9 cellular contexts compared by ENCODE assay signal in the genomic region with DNA sequence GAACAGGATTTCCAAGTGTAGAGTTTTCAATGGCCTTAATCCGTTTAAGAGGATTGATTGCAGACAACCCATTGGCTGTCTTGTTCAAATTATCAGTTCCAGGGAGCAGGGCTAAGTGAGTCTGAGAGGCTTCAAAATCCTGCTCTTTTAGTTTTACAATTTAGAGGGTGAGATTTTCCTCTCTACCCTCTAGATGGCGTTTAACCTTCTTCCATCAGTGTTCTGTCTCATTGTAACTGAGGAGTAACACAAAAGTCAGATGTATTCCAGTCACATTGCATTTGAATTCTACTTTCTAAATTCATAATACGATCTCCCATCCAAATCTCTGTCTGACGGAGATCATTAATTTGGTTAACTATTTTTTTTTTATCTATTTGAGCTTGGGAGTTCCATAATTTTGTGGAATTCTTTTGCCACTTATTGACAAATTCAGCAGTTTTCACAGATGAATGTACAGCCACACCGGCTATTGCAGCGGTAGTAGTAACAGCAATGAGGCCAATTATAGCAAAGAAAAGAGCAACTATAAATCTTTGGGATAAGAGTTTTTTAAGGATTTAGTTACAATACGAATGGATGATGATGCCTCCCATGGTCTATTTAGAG. TPM values are rescaled to one million over a fixed set of nuclear protein-coding genes. Genes with fewer than 3 reads are reported as not detected.
A peak's percentile ranks its signal among the peaks of the same experiment; 100 is the strongest.
DNase-seq lines count a peak whose midpoint lies in the region; ATAC-seq, FAIRE-seq and TF ChIP-seq lines count a peak whose summit lies in the region.
"Had no signal": no experiment of that assay in that cellular context is flagged by ENCODE, and none has a peak within 500 bp of the region (broad histone marks: within the 10 kb centered on the region; RNA-seq: fewer than 3 reads in every experiment).

No MANE protein-coding gene starts in this region.

- POLR2A ChIA-PET in HEK293T (lab: Yijun Ruan, JAX), result interaction anchor here (1.1 to 1.4 kb wide), 2 partner anchors 31 to 33 kb away, joined by 4 to 7 read pairs; partner anchors contain the start of gene ETFB
- POLR2A ChIA-PET in HepG2 (lab: Yijun Ruan, JAX), result no interaction called here

- CTCF ChIA-PET in HEK293T (lab: Yijun Ruan, JAX), result interaction anchor here (0.7 to 1.3 kb wide), 3 partner anchors 24 to 71 kb away, joined by 3 to 5 read pairs (median 4); no protein-coding TSS in a partner anchor
- CTCF ChIA-PET in HepG2 (lab: Yijun Ruan, JAX; ENCODE audit: low intra/inter-chr PET ratio, low total read pairs), result interaction anchor here (1.3 kb wide), 1 partner anchor 60 kb away, joined by 9 read pairs; no protein-coding TSS in a partner anchor

- peak; percentile 34; the same call in 1 of the 2 replicates for TF ChIP-seq CTCF in WI38 (IDR thresholded peaks at IDR 0.05; ENCODE audit: low read depth, low read length)
- TF ChIP-seq CTCF in HepG2 (CRISPR knock-in tag; IDR thresholded peaks at IDR 0.05), result peak; percentile 60

- TF ChIP-seq POLR2A in HepG2 (IDR thresholded peaks at IDR 0.05; ENCODE audit: insufficient read depth in 1 of 2, low read depth in 2 of 2, low read length in 2 of 2), result no peak

- no peak for TF ChIP-seq RAD21 in HepG2 (CRISPR knock-in tag; IDR thresholded peaks at IDR 0.05)

- no peak overlapping the region for H3K4me3 ChIP-seq in CD4-positive, CD25-positive, alpha-beta regulatory T cell (ENCODE audit: low read depth, low read length)
- H3K4me3 ChIP-seq in WI38 (ENCODE audit: low read depth, low read length) (no peak overlapping the region), HepG2 (replicated peaks in 1 of 3; ENCODE audit: insufficient read depth in 1 of 3, low read depth in 2 of 3, low read length in 3 of 3) (no peak overlapping the region)

- H3K27ac Mint-ChIP-seq in CD4-positive, CD25-positive, alpha-beta regulatory T cell, result no peak overlapping the region
- no peak overlapping the region for H3K27ac Mint-ChIP-seq in activated naive CD8-positive, alpha-beta T cell treated with anti-CD3 and anti-CD28 coated beads for 36 hours

- peak in 2 of 3 donors; percentile 28 to 32 for DNase-seq in CD4-positive, CD25-positive, alpha-beta regulatory T cell
- DNase-seq in HEK293T (ENCODE audit: extremely low spot score) (peak; percentile 23), HepG2 (ENCODE audit: low spot score) (peak; percentile 40), NK-92 (lab: John Stamatoyannopoulos, UW; ENCODE audit: unreplicated experiment) (no peak), UCSD-AML1 (lab: John Stamatoyannopoulos, UW; ENCODE audit: unreplicated experiment) (no peak)
- DNase-seq in activated naive CD8-positive, alpha-beta T cell treated with anti-CD3 and anti-CD28 coated beads for 36 hours, result no peak
- DNase-seq in stimulated activated CD4-positive, alpha-beta T cell treated with anti-CD3 and anti-CD28 coated beads, Interleukin-12 subunit alpha, Interleukin-12 subunit beta, amount 100 ng/mL, for 4 hours, result no peak

- H3K27ac ChIP-seq in CD4-positive, CD25-positive, alpha-beta regulatory T cell (ENCODE audit: insufficient read depth, low read length, poor library complexity, severe bottlenecking), result no peak overlapping the region
- H3K27ac ChIP-seq in HepG2 (ENCODE audit: extremely low read length, insufficient read depth, low read length), result no peak overlapping the region
- H3K27ac ChIP-seq: KMS-11 had no signal

- H3K4me1 ChIP-seq in CD4-positive, CD25-positive, alpha-beta regulatory T cell (ENCODE audit: control insufficient read depth, insufficient read depth, low read length, poor library complexity, severe bottlenecking), result peaks cover 7% of the 10 kb centered on the region
- H3K4me1 ChIP-seq in HepG2 (ENCODE audit: insufficient read depth, low read length), result peaks cover 28% of the 10 kb centered on the region

- in situ Hi-C loops in HepG2 (cut with HindIII; ENCODE audit: extremely low pct_ligation_motif_present, low pct_unique_long_range_greater_than_20kb), result loop anchor here (5.0 kb wide), 1 partner anchor 56 kb away; the partner anchor contains the start of gene VSIG10L

- no peak for FAIRE-seq in HepG2 (lab: Jason Lieb, UNC)

- no peak for ATAC-seq in CD4-positive, CD25-positive, alpha-beta regulatory T cell (ENCODE audit: low read depth in 2 of 2)
- ATAC-seq in HepG2, result no peak

- no peaks in the 10 kb centered on the region for H3K36me3 Mint-ChIP-seq in CD4-positive, CD25-positive, alpha-beta regulatory T cell
- H3K36me3 Mint-ChIP-seq in activated naive CD8-positive, alpha-beta T cell treated with anti-CD3 and anti-CD28 coated beads for 36 hours, result peaks cover 22% of the 10 kb centered on the region

- H3K79me2 ChIP-seq in HepG2 (ENCODE audit: insufficient read depth, low read length), result no peaks in the 10 kb centered on the region

- no peak overlapping the region for H3K9ac ChIP-seq in HepG2 (ENCODE audit: insufficient read depth, low read depth, low read length)
- H3K9ac ChIP-seq: KMS-11 had no signal

- BruUV-seq in HepG2 (replicated peaks; lab: Mats Ljungman, UMichigan), result no TSS peak

- no peaks in the 10 kb centered on the region for H3K27me3 ChIP-seq in CD4-positive, CD25-positive, alpha-beta regulatory T cell (ENCODE audit: control insufficient read depth, insufficient read depth, low read length)
- no peaks in the 10 kb centered on the region for H3K27me3 ChIP-seq in HepG2 (ENCODE audit: control insufficient read depth in 1 of 2, insufficient read depth in 2 of 2, low read length in 2 of 2)

- peaks cover 9 to 25% (median 12%) of the 10 kb centered on the region in 4 donors for H3K4me1 Mint-ChIP-seq in CD4-positive, CD25-positive, alpha-beta regulatory T cell
- peaks cover 40% of the 10 kb centered on the region for H3K4me1 Mint-ChIP-seq in activated naive CD8-positive, alpha-beta T cell treated with anti-CD3 and anti-CD28 coated beads for 36 hours

- no peaks in the 10 kb centered on the region for H3K27me3 Mint-ChIP-seq in CD4-positive, CD25-positive, alpha-beta regulatory T cell
- no peaks in the 10 kb centered on the region for H3K27me3 Mint-ChIP-seq in activated naive CD8-positive, alpha-beta T cell treated with anti-CD3 and anti-CD28 coated beads for 36 hours

- no peaks in the 10 kb centered on the region for H3K36me3 ChIP-seq in CD4-positive, CD25-positive, alpha-beta regulatory T cell (ENCODE audit: control insufficient read depth, insufficient read depth, low read length)
- H3K36me3 ChIP-seq in HepG2 (replicated peaks in 1 of 2; ENCODE audit: control insufficient read depth in 1 of 2, insufficient read depth in 2 of 2, low read length in 2 of 2), result no peaks in the 10 kb centered on the region

- intact Hi-C loops in HepG2 (cut with micrococcal nuclease; ENCODE audit: unreplicated experiment), result no loop called here

- H3K4me3 Mint-ChIP-seq in CD4-positive, CD25-positive, alpha-beta regulatory T cell, result peak overlapping the region in 1 of 4 donors; percentile 71
- no peak overlapping the region for H3K4me3 Mint-ChIP-seq in activated naive CD8-positive, alpha-beta T cell treated with anti-CD3 and anti-CD28 coated beads for 36 hours

- peaks cover 0 to 14% (median 7%) of the 10 kb centered on the region in 7 donors for H3K9me3 Mint-ChIP-seq in CD4-positive, CD25-positive, alpha-beta regulatory T cell
- peaks cover 11% of the 10 kb centered on the region for H3K9me3 Mint-ChIP-seq in activated naive CD8-positive, alpha-beta T cell treated with anti-CD3 and anti-CD28 coated beads for 36 hours

- H3K9me3 ChIP-seq in CD4-positive, CD25-positive, alpha-beta regulatory T cell (ENCODE audit: control insufficient read depth in 2 of 2, low read length in 2 of 2), result peaks cover 7 to 15% of the 10 kb centered on the region in 2 experiments
- peaks cover 17% of the 10 kb centered on the region for H3K9me3 ChIP-seq in HepG2 (ENCODE audit: low read length)

- no peak overlapping the region for H3K4me2 ChIP-seq in HepG2 (ENCODE audit: low read depth, low read length)
- H3K4me2 ChIP-seq: KMS-11 had no signal

- H2AFZ ChIP-seq in HepG2 (ENCODE audit: low read length), result no peak overlapping the region

- H4K20me1 ChIP-seq in HepG2 (ENCODE audit: insufficient read depth, low read length), result no peaks in the 10 kb centered on the region

- 40% methylated on average over 7 of the region's 7 CpGs for WGBS in HepG2 (ENCODE audit: low lambda C conversion rate)

- TF ChIP-seq EP300 in HepG2 (IDR thresholded peaks at IDR 0.05; ENCODE audit: low read depth in 2 of 2, low read length in 2 of 2), result no peak
- TF ChIP-seq EP300 in HepG2 (CRISPR knock-in tag; IDR thresholded peaks at IDR 0.05; ENCODE audit: borderline replicate concordance), result no peak

RNA-seq across cellular contexts. Expression of gene C19orf84, which starts 7.8 kb away (rescaled TPM):
- not detected for total RNA-seq in CD4-positive, CD25-positive, alpha-beta regulatory T cell
- polyA plus RNA-seq in CD4-positive, CD25-positive, alpha-beta regulatory T cell, result not detected
- total RNA-seq in HepG2 (2016; rRNA removed; fragmentation: Illumina TruSeq; extraction: Trizol), result not detected in 2 replicates
- not detected in 2 replicates for total RNA-seq in HepG2 (2016; cell fraction: cytosol; rRNA removed; fragmentation: Illumina TruSeq; extraction: Trizol; ENCODE audit: low read depth)
- not detected in 2 replicates for total RNA-seq in HepG2 (2016; cell fraction: insoluble cytoplasmic fraction; rRNA removed; fragmentation: Illumina TruSeq; extraction: Trizol)
- total RNA-seq in HepG2 (2016; cell fraction: membrane; rRNA removed; fragmentation: Illumina TruSeq; extraction: Trizol), result not detected in 2 replicates
- total RNA-seq in HepG2 (2016; cell fraction: nucleus; rRNA removed; fragmentation: Illumina TruSeq; extraction: Trizol), result not detected in 2 replicates
- polyA plus RNA-seq in HepG2 (2011; rRNA removed), result 0.05 and 0.20 TPM in 2 replicates
- polyA plus RNA-seq in HepG2 (2011; cell fraction: cytosol; rRNA removed), result not detected in 2 replicates
- polyA plus RNA-seq in HepG2 (2011; cell fraction: nucleus; rRNA removed), result 0.10 and 0.13 TPM in 2 replicates
- 0.13 TPM in 1 of 2 replicates, not detected in the other for polyA plus RNA-seq in HepG2 (2012)
- polyA plus RNA-seq in HepG2 (2016; cell fraction: cytosol; fragmentation: Illumina TruSeq; extraction: Trizol; ENCODE audit: low read depth), result 0.23 TPM in 2 replicates
- polyA plus RNA-seq in HepG2 (2016; cell fraction: insoluble cytoplasmic fraction; fragmentation: Illumina TruSeq; extraction: Trizol; ENCODE audit: low read depth), result not detected in 2 replicates
- 0.23 TPM in 1 of 2 replicates, not detected in the other for polyA plus RNA-seq in HepG2 (2016; cell fraction: membrane; fragmentation: Illumina TruSeq; extraction: Trizol; ENCODE audit: low read depth)
- polyA plus RNA-seq in HepG2 (2016; cell fraction: nucleus; fragmentation: Illumina TruSeq; extraction: Trizol; ENCODE audit: insufficient read depth, low read depth), result not detected in 2 replicates
- not detected in 2 replicates for polyA minus RNA-seq in HepG2 (2011; rRNA and poly(A)+ RNA removed; ENCODE audit: low replicate concordance)
- not detected in 2 replicates for polyA minus RNA-seq in HepG2 (2011; cell fraction: cytosol; rRNA and poly(A)+ RNA removed)
- not detected in 2 replicates for polyA minus RNA-seq in HepG2 (2011; cell fraction: nucleus; rRNA and poly(A)+ RNA removed)
- total RNA-seq in activated naive CD8-positive, alpha-beta T cell treated with anti-CD3 and anti-CD28 coated beads for 36 hours, result under 1 TPM in 1 of 2 experiments, not detected in 1; 0.39 TPM

RNA-seq across cellular contexts. Expression of gene LIM2, which starts 10.4 kb away (rescaled TPM):
- not detected for total RNA-seq in CD4-positive, CD25-positive, alpha-beta regulatory T cell
- polyA plus RNA-seq in CD4-positive, CD25-positive, alpha-beta regulatory T cell, result not detected
- total RNA-seq in HepG2 (2016; rRNA removed; fragmentation: Illumina TruSeq; extraction: Trizol), result not detected in 2 replicates
- total RNA-seq in HepG2 (2016; cell fraction: cytosol; rRNA removed; fragmentation: Illumina TruSeq; extraction: Trizol; ENCODE audit: low read depth), result not detected in 2 replicates
- total RNA-seq in HepG2 (2016; cell fraction: insoluble cytoplasmic fraction; rRNA removed; fragmentation: Illumina TruSeq; extraction: Trizol), result not detected in 2 replicates
- total RNA-seq in HepG2 (2016; cell fraction: membrane; rRNA removed; fragmentation: Illumina TruSeq; extraction: Trizol), result 0.19 TPM in 1 of 2 replicates, not detected in the other
- total RNA-seq in HepG2 (2016; cell fraction: nucleus; rRNA removed; fragmentation: Illumina TruSeq; extraction: Trizol), result not detected in 2 replicates
- 1.3 and 1.8 TPM in 2 replicates for polyA plus RNA-seq in HepG2 (2011; rRNA removed)
- polyA plus RNA-seq in HepG2 (2011; cell fraction: cytosol; rRNA removed), result 2.1 and 2.3 TPM in 2 replicates
- polyA plus RNA-seq in HepG2 (2011; cell fraction: nucleus; rRNA removed), result 0.72 and 1.6 TPM in 2 replicates
- 0.57 and 1.0 TPM in 2 replicates for polyA plus RNA-seq in HepG2 (2012)
- polyA plus RNA-seq in HepG2 (2016; cell fraction: cytosol; fragmentation: Illumina TruSeq; extraction: Trizol; ENCODE audit: low read depth), result not detected in 2 replicates
- polyA plus RNA-seq in HepG2 (2016; cell fraction: insoluble cytoplasmic fraction; fragmentation: Illumina TruSeq; extraction: Trizol; ENCODE audit: low read depth), result not detected in 2 replicates
- not detected in 2 replicates for polyA plus RNA-seq in HepG2 (2016; cell fraction: membrane; fragmentation: Illumina TruSeq; extraction: Trizol; ENCODE audit: low read depth)
- polyA plus RNA-seq in HepG2 (2016; cell fraction: nucleus; fragmentation: Illumina TruSeq; extraction: Trizol; ENCODE audit: insufficient read depth, low read depth), result not detected in 2 replicates
- 1.3 TPM in 1 of 2 replicates, not detected in the other for polyA minus RNA-seq in HepG2 (2011; rRNA and poly(A)+ RNA removed; ENCODE audit: low replicate concordance)
- 0.69 TPM in 1 of 2 replicates, not detected in the other for polyA minus RNA-seq in HepG2 (2011; cell fraction: cytosol; rRNA and poly(A)+ RNA removed)
- polyA minus RNA-seq in HepG2 (2011; cell fraction: nucleus; rRNA and poly(A)+ RNA removed), result not detected in 2 replicates
- not detected for total RNA-seq in activated naive CD8-positive, alpha-beta T cell treated with anti-CD3 and anti-CD28 coated beads for 36 hours

RNA-seq across cellular contexts. Expression of gene SIGLEC10, which starts 19.2 kb away (rescaled TPM):
- 0.25 TPM for total RNA-seq in CD4-positive, CD25-positive, alpha-beta regulatory T cell
- under 1 TPM in 3 of 4 donors, not detected in 1; 0.15 to 0.37 (median 0.30) TPM for polyA plus RNA-seq in CD4-positive, CD25-positive, alpha-beta regulatory T cell
- not detected in 2 replicates for total RNA-seq in HepG2 (2016; rRNA removed; fragmentation: Illumina TruSeq; extraction: Trizol)
- total RNA-seq in HepG2 (2016; cell fraction: cytosol; rRNA removed; fragmentation: Illumina TruSeq; extraction: Trizol; ENCODE audit: low read depth), result not detected in 2 replicates
- not detected in 2 replicates for total RNA-seq in HepG2 (2016; cell fraction: insoluble cytoplasmic fraction; rRNA removed; fragmentation: Illumina TruSeq; extraction: Trizol)
- total RNA-seq in HepG2 (2016; cell fraction: membrane; rRNA removed; fragmentation: Illumina TruSeq; extraction: Trizol), result not detected in 2 replicates
- total RNA-seq in HepG2 (2016; cell fraction: nucleus; rRNA removed; fragmentation: Illumina TruSeq; extraction: Trizol), result not detected in 2 replicates
- polyA plus RNA-seq in HepG2 (2011; rRNA removed), result not detected in 2 replicates
- not detected in 2 replicates for polyA plus RNA-seq in HepG2 (2011; cell fraction: cytosol; rRNA removed)
- polyA plus RNA-seq in HepG2 (2011; cell fraction: nucleus; rRNA removed), result not detected in 2 replicates
- polyA plus RNA-seq in HepG2 (2012), result 0.17 and 0.20 TPM in 2 replicates
- polyA plus RNA-seq in HepG2 (2016; cell fraction: cytosol; fragmentation: Illumina TruSeq; extraction: Trizol; ENCODE audit: low read depth), result not detected in 2 replicates
- not detected in 2 replicates for polyA plus RNA-seq in HepG2 (2016; cell fraction: insoluble cytoplasmic fraction; fragmentation: Illumina TruSeq; extraction: Trizol; ENCODE audit: low read depth)
- not detected in 2 replicates for polyA plus RNA-seq in HepG2 (2016; cell fraction: membrane; fragmentation: Illumina TruSeq; extraction: Trizol; ENCODE audit: low read depth)
- not detected in 2 replicates for polyA plus RNA-seq in HepG2 (2016; cell fraction: nucleus; fragmentation: Illumina TruSeq; extraction: Trizol; ENCODE audit: insufficient read depth, low read depth)
- not detected in 2 replicates for polyA minus RNA-seq in HepG2 (2011; rRNA and poly(A)+ RNA removed; ENCODE audit: low replicate concordance)
- polyA minus RNA-seq in HepG2 (2011; cell fraction: cytosol; rRNA and poly(A)+ RNA removed), result not detected in 2 replicates
- not detected in 2 replicates for polyA minus RNA-seq in HepG2 (2011; cell fraction: nucleus; rRNA and poly(A)+ RNA removed)
- total RNA-seq in activated naive CD8-positive, alpha-beta T cell treated with anti-CD3 and anti-CD28 coated beads for 36 hours, result not detected

RNA-seq across cellular contexts. Expression of gene NKG7, which starts 25.7 kb away (rescaled TPM):
- 1.8 TPM for total RNA-seq in CD4-positive, CD25-positive, alpha-beta regulatory T cell
- 10 to 100 TPM in 1 of 4 donors, 1 to 10 TPM in 3; 2.7 to 12.2 (median 4.5) TPM for polyA plus RNA-seq in CD4-positive, CD25-positive, alpha-beta regulatory T cell
- not detected in 2 replicates for total RNA-seq in HepG2 (2016; rRNA removed; fragmentation: Illumina TruSeq; extraction: Trizol)
- total RNA-seq in HepG2 (2016; cell fraction: cytosol; rRNA removed; fragmentation: Illumina TruSeq; extraction: Trizol; ENCODE audit: low read depth), result not detected in 2 replicates
- not detected in 2 replicates for total RNA-seq in HepG2 (2016; cell fraction: insoluble cytoplasmic fraction; rRNA removed; fragmentation: Illumina TruSeq; extraction: Trizol)
- not detected in 2 replicates for total RNA-seq in HepG2 (2016; cell fraction: membrane; rRNA removed; fragmentation: Illumina TruSeq; extraction: Trizol)
- not detected in 2 replicates for total RNA-seq in HepG2 (2016; cell fraction: nucleus; rRNA removed; fragmentation: Illumina TruSeq; extraction: Trizol)
- 0.21 and 0.40 TPM in 2 replicates for polyA plus RNA-seq in HepG2 (2011; rRNA removed)
- 0.16 TPM in 1 of 2 replicates, not detected in the other for polyA plus RNA-seq in HepG2 (2011; cell fraction: cytosol; rRNA removed)
- not detected in 2 replicates for polyA plus RNA-seq in HepG2 (2011; cell fraction: nucleus; rRNA removed)
- polyA plus RNA-seq in HepG2 (2012), result 0.25 and 0.42 TPM in 2 replicates
- polyA plus RNA-seq in HepG2 (2016; cell fraction: cytosol; fragmentation: Illumina TruSeq; extraction: Trizol; ENCODE audit: low read depth), result not detected in 2 replicates
- not detected in 2 replicates for polyA plus RNA-seq in HepG2 (2016; cell fraction: insoluble cytoplasmic fraction; fragmentation: Illumina TruSeq; extraction: Trizol; ENCODE audit: low read depth)
- polyA plus RNA-seq in HepG2 (2016; cell fraction: membrane; fragmentation: Illumina TruSeq; extraction: Trizol; ENCODE audit: low read depth), result not detected in 2 replicates
- polyA plus RNA-seq in HepG2 (2016; cell fraction: nucleus; fragmentation: Illumina TruSeq; extraction: Trizol; ENCODE audit: insufficient read depth, low read depth), result not detected in 2 replicates
- polyA minus RNA-seq in HepG2 (2011; rRNA and poly(A)+ RNA removed; ENCODE audit: low replicate concordance), result not detected in 2 replicates
- not detected in 2 replicates for polyA minus RNA-seq in HepG2 (2011; cell fraction: cytosol; rRNA and poly(A)+ RNA removed)
- polyA minus RNA-seq in HepG2 (2011; cell fraction: nucleus; rRNA and poly(A)+ RNA removed), result not detected in 2 replicates
- total RNA-seq in activated naive CD8-positive, alpha-beta T cell treated with anti-CD3 and anti-CD28 coated beads for 36 hours, result 10 to 100 TPM; 85.3 to 91.9 TPM

RNA-seq across cellular contexts. Expression of gene CLDND2, which starts 29.4 kb away (rescaled TPM):
- not detected for total RNA-seq in CD4-positive, CD25-positive, alpha-beta regulatory T cell
- under 1 TPM in 1 of 4 donors, not detected in 3; 0.41 TPM for polyA plus RNA-seq in CD4-positive, CD25-positive, alpha-beta regulatory T cell
- total RNA-seq in HepG2 (2016; rRNA removed; fragmentation: Illumina TruSeq; extraction: Trizol), result 1.1 and 1.8 TPM in 2 replicates
- 2.7 and 4.1 TPM in 2 replicates for total RNA-seq in HepG2 (2016; cell fraction: cytosol; rRNA removed; fragmentation: Illumina TruSeq; extraction: Trizol; ENCODE audit: low read depth)
- 2.4 TPM in 1 of 2 replicates, not detected in the other for total RNA-seq in HepG2 (2016; cell fraction: insoluble cytoplasmic fraction; rRNA removed; fragmentation: Illumina TruSeq; extraction: Trizol)
- total RNA-seq in HepG2 (2016; cell fraction: membrane; rRNA removed; fragmentation: Illumina TruSeq; extraction: Trizol), result 2.3 TPM in 2 replicates
- total RNA-seq in HepG2 (2016; cell fraction: nucleus; rRNA removed; fragmentation: Illumina TruSeq; extraction: Trizol), result 2.7 and 6.2 TPM in 2 replicates
- 0.84 and 1.6 TPM in 2 replicates for polyA plus RNA-seq in HepG2 (2011; rRNA removed)
- polyA plus RNA-seq in HepG2 (2011; cell fraction: cytosol; rRNA removed), result not detected in 2 replicates
- polyA plus RNA-seq in HepG2 (2011; cell fraction: nucleus; rRNA removed), result 1.3 and 2.4 TPM in 2 replicates
- polyA plus RNA-seq in HepG2 (2012), result 3.7 and 5.0 TPM in 2 replicates
- polyA plus RNA-seq in HepG2 (2016; cell fraction: cytosol; fragmentation: Illumina TruSeq; extraction: Trizol; ENCODE audit: low read depth), result 3.6 and 5.6 TPM in 2 replicates
- 1.3 and 2.6 TPM in 2 replicates for polyA plus RNA-seq in HepG2 (2016; cell fraction: insoluble cytoplasmic fraction; fragmentation: Illumina TruSeq; extraction: Trizol; ENCODE audit: low read depth)
- 2.3 and 2.8 TPM in 2 replicates for polyA plus RNA-seq in HepG2 (2016; cell fraction: membrane; fragmentation: Illumina TruSeq; extraction: Trizol; ENCODE audit: low read depth)
- 5.7 and 13.4 TPM in 2 replicates for polyA plus RNA-seq in HepG2 (2016; cell fraction: nucleus; fragmentation: Illumina TruSeq; extraction: Trizol; ENCODE audit: insufficient read depth, low read depth)
- polyA minus RNA-seq in HepG2 (2011; rRNA and poly(A)+ RNA removed; ENCODE audit: low replicate concordance), result 1.4 TPM in 1 of 2 replicates, not detected in the other
- not detected in 2 replicates for polyA minus RNA-seq in HepG2 (2011; cell fraction: cytosol; rRNA and poly(A)+ RNA removed)
- polyA minus RNA-seq in HepG2 (2011; cell fraction: nucleus; rRNA and poly(A)+ RNA removed), result 3.0 and 4.2 TPM in 2 replicates
- 1 to 10 TPM; 2.0 to 3.8 TPM for total RNA-seq in activated naive CD8-positive, alpha-beta T cell treated with anti-CD3 and anti-CD28 coated beads for 36 hours

Comparison
In these comparisons a context has a peak if more than half of its experiments do, and no peak if none do; other contexts are left out.
1. DNase-seq: peak in CD4-positive, CD25-positive, alpha-beta regulatory T cell (2 of 3), HEK293T (single experiment) and HepG2 (single experiment); none in activated naive CD8-positive, alpha-beta T cell treated with anti-CD3 and anti-CD28 coated beads for 36 hours (single experiment), NK-92 (single experiment), stimulated activated CD4-positive, alpha-beta T cell treated with anti-CD3 and anti-CD28 coated beads, Interleukin-12 subunit alpha, Interleukin-12 subunit beta, amount 100 ng/mL, for 4 hours (single experiment) and UCSD-AML1 (single experiment).